In the genomic region with DNA sequence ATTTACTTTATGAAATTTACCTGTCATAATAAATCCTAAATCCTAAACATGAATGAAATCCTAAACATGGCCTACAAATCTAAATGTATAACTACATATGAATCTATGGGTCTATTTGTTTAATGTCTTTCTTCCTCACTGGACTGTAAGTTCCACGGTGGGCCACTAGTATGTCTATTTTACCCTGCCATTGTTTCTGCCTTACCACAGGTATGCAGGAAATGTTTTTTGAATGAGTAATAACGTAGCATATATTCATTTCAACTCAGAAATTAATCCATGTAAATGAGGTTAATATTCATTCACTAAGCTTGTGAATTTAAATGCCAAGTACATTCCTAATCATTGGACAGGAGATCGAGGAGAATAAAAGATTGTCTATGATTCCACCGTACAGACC, we compare ENCODE assay signal across 13 cellular contexts. TPM values are rescaled to one million over a fixed set of nuclear protein-coding genes. Genes with fewer than 3 reads are reported as not detected.
DNase-seq lines count a peak whose midpoint lies in the region; TF ChIP-seq lines count a peak whose summit lies in the region.
"Had no signal": no experiment of that assay in that cellular context is flagged by ENCODE, and none has a peak within 500 bp of the region (broad histone marks: within the 10 kb centered on the region; RNA-seq: fewer than 3 reads in every experiment).

No MANE protein-coding gene starts in this region.

- no peaks in the 10 kb centered on the region for H3K79me2 ChIP-seq in osteoblast (ENCODE audit: insufficient read depth, low read length)

- H3K9me3 Mint-ChIP-seq in endodermal cell = peaks cover 4% of the 10 kb centered on the region

- no peak overlapping the region for H3K27ac ChIP-seq in endodermal cell (ENCODE audit: low read depth, low read length)
- peak overlapping the region; percentile 22 for H3K27ac ChIP-seq in osteoblast (ENCODE audit: low read depth, low read length)
- H3K27ac ChIP-seq: gastroesophageal sphincter, stomach had no signal

- no peak overlapping the region for H3K4me2 ChIP-seq in osteoblast (ENCODE audit: insufficient read depth, low read length)

- DNase-seq in GM03348 (ENCODE audit: low spot score) (peak; percentile 27), RKO (ENCODE audit: low spot score) (peak; percentile 45), endodermal cell (no peak), osteoblast (ENCODE audit: insufficient read length, low spot score, missing footprints) (no peak), NCI-H82 (lab: John Stamatoyannopoulos, UW) (no peak), nucleus accumbens (lab: John Stamatoyannopoulos, UW) (no peak), putamen (ENCODE audit: low spot score) (no peak)
- DNase-seq in activated naive CD4-positive, alpha-beta T cell treated with Interleukin-2 at 50 U/mL for 16 hours = no peak
- DNase-seq: caudate nucleus; NCI-H345; stimulated activated CD4-positive, alpha-beta T cell treated with anti-CD3 and anti-CD28 coated beads, Interleukin-4, amount 100 ng/mL, for 4 hours; stomach had no signal

- TF ChIP-seq CTCF in endodermal cell (conservative IDR thresholded peaks at IDR 0.05) (peak; percentile 28), osteoblast (IDR thresholded peaks at IDR 0.05; ENCODE audit: extremely low read depth, low read depth, low read length) (peak; percentile 12)

- H3K4me1 Mint-ChIP-seq in endodermal cell = no peaks in the 10 kb centered on the region

- H3K4me3 ChIP-seq in endodermal cell (ENCODE audit: low read length) (no peak overlapping the region), osteoblast (ENCODE audit: insufficient read depth, low read length) (no peak overlapping the region)
- H3K4me3 ChIP-seq: gastroesophageal sphincter, stomach had no signal

- no peaks in the 10 kb centered on the region for H4K20me1 ChIP-seq in osteoblast (ENCODE audit: insufficient read depth, low read length)

- H3K27me3 Mint-ChIP-seq in endodermal cell (ENCODE audit: insufficient read depth) = no peaks in the 10 kb centered on the region

- H3K36me3 ChIP-seq in endodermal cell (ENCODE audit: control insufficient read depth, insufficient read depth, low read length) = peaks cover 37% of the 10 kb centered on the region
- peaks cover 9% of the 10 kb centered on the region for H3K36me3 ChIP-seq in osteoblast (ENCODE audit: insufficient read depth, low read length)

- H3K27ac Mint-ChIP-seq in endodermal cell = no peak overlapping the region

- no peaks in the 10 kb centered on the region for H3K4me1 ChIP-seq in endodermal cell (ENCODE audit: control insufficient read depth, insufficient read depth, low read length)
- H3K4me1 ChIP-seq in osteoblast (ENCODE audit: insufficient read depth, low read length) = peaks cover 6% of the 10 kb centered on the region
- H3K4me1 ChIP-seq: stomach had no signal

- 100% methylated on average over 2 to 3 of the region's 4 CpGs for WGBS in endodermal cell (ENCODE audit: insufficient coverage in 1 of 2, insufficient read length in 1 of 2), 2 experiments

- peaks cover 42% of the 10 kb centered on the region for H3K36me3 Mint-ChIP-seq in endodermal cell (ENCODE audit: low read depth)

- H2AFZ ChIP-seq in osteoblast (ENCODE audit: low read length) = no peak overlapping the region

- H3K27me3 ChIP-seq in endodermal cell (ENCODE audit: control insufficient read depth, insufficient read depth, low read length, poor library complexity, severe bottlenecking) (no peaks in the 10 kb centered on the region), osteoblast (ENCODE audit: insufficient read depth, low read length) (no peaks in the 10 kb centered on the region)
- H3K27me3 ChIP-seq: gastroesophageal sphincter, stomach had no signal

- no peak overlapping the region for H3K4me3 Mint-ChIP-seq in endodermal cell

- H3K9me3 ChIP-seq in endodermal cell (ENCODE audit: control insufficient read depth, low read length) (peaks cover 11% of the 10 kb centered on the region), osteoblast (ENCODE audit: low read depth, low read length) (no peaks in the 10 kb centered on the region)
- H3K9me3 ChIP-seq: gastroesophageal sphincter, stomach had no signal

- no peak overlapping the region for H3K9ac ChIP-seq in endodermal cell (ENCODE audit: extremely low read depth, low read length, poor library complexity, severe bottlenecking)

RNA-seq across cellular contexts. Expression of gene B3GALNT2, which starts 35.3 kb away (rescaled TPM):
- total RNA-seq in endodermal cell = 10 to 100 TPM; 33.0 to 34.3 TPM
- 21.2 TPM for polyA plus RNA-seq in endodermal cell (2013, experiment 1 of 2)
- polyA plus RNA-seq in endodermal cell (2013, experiment 2 of 2) = 22.3 TPM
- 28.9 and 34.7 TPM in 2 replicates for total RNA-seq in osteoblast

Comparison
In these comparisons a context has a peak if more than half of its experiments do, and no peak if none do; other contexts are left out.
1. DNase-seq: peak in GM03348 (single experiment) and RKO (single experiment); none in endodermal cell (single experiment), osteoblast (single experiment), NCI-H82 (single experiment), nucleus accumbens (0 of 56), activated naive CD4-positive, alpha-beta T cell treated with Interleukin-2 at 50 U/mL for 16 hours (single experiment) and putamen (single experiment).